In the genomic region with DNA sequence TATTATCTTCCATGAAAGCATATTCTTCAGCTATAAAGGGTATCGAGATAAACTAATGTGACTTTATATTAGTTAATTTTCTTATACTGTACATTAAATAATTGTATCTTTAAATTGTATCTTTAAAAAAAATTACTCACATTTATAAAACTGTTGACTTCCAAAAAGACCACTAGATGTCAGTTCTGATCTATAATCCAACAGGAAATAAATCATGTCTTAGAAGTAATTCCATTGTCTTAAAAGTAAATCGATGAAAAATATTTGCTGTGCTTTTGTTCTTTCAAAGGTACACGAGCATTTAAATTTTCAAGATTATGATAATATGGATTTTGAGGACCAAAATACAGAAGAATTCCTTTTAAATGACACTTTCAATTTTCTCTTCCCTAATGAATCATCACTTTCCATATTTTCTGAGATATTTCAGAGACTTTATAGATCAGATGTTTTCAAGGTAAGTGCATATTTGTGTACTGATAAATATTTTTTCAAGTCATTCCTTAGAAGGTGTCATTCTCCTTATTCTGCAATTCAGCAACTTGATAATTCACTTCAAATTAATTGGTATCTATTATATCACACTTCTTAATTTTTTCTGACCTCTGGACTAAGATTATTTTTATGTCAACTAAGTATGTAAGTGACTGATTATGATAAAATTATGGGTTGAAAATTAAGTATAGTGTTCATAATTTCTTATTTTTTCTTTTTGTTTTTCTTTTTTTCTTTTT, we compare ENCODE assay signal across 1 cellular context.
TF ChIP-seq lines count a peak whose summit lies in the region.

No MANE protein-coding gene starts in this region.

TF ChIP-seq in GM23338, 12 proteins besides CTCF, POLR2A, EP300 and RAD21 (continued from another document):
- TF ChIP-seq, protein P1, sequence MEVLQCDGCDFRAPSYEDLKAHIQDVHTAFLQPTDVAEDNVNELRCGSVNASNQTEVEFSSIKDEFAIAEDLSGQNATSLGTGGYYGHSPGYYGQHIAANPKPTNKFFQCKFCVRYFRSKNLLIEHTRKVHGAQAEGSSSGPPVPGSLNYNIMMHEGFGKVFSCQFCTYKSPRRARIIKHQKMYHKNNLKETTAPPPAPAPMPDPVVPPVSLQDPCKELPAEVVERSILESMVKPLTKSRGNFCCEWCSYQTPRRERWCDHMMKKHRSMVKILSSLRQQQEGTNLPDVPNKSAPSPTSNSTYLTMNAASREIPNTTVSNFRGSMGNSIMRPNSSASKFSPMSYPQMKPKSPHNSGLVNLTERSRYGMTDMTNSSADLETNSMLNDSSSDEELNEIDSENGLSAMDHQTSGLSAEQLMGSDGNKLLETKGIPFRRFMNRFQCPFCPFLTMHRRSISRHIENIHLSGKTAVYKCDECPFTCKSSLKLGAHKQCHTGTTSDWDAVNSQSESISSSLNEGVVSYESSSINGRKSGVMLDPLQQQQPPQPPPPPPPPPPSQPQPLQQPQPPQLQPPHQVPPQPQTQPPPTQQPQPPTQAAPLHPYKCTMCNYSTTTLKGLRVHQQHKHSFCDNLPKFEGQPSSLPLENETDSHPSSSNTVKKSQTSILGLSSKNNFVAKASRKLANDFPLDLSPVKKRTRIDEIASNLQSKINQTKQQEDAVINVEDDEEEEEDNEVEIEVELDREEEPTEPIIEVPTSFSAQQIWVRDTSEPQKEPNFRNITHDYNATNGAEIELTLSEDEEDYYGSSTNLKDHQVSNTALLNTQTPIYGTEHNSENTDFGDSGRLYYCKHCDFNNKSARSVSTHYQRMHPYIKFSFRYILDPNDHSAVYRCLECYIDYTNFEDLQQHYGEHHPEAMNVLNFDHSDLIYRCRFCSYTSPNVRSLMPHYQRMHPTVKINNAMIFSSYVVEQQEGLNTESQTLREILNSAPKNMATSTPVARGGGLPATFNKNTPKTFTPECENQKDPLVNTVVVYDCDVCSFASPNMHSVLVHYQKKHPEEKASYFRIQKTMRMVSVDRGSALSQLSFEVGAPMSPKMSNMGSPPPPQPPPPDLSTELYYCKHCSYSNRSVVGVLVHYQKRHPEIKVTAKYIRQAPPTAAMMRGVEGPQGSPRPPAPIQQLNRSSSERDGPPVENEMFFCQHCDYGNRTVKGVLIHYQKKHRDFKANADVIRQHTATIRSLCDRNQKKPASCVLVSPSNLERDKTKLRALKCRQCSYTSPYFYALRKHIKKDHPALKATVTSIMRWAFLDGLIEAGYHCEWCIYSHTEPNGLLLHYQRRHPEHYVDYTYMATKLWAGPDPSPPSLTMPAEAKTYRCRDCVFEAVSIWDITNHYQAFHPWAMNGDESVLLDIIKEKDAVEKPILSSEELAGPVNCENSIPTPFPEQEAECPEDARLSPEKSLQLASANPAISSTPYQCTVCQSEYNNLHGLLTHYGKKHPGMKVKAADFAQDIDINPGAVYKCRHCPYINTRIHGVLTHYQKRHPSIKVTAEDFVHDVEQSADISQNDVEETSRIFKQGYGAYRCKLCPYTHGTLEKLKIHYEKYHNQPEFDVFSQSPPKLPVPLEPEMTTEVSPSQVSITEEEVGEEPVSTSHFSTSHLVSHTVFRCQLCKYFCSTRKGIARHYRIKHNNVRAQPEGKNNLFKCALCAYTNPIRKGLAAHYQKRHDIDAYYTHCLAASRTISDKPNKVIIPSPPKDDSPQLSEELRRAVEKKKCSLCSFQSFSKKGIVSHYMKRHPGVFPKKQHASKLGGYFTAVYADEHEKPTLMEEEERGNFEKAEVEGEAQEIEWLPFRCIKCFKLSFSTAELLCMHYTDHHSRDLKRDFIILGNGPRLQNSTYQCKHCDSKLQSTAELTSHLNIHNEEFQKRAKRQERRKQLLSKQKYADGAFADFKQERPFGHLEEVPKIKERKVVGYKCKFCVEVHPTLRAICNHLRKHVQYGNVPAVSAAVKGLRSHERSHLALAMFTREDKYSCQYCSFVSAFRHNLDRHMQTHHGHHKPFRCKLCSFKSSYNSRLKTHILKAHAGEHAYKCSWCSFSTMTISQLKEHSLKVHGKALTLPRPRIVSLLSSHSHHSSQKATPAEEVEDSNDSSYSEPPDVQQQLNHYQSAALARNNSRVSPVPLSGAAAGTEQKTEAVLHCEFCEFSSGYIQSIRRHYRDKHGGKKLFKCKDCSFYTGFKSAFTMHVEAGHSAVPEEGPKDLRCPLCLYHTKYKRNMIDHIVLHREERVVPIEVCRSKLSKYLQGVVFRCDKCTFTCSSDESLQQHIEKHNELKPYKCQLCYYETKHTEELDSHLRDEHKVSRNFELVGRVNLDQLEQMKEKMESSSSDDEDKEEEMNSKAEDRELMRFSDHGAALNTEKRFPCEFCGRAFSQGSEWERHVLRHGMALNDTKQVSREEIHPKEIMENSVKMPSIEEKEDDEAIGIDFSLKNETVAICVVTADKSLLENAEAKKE (CRISPR knock-in tag; IDR thresholded peaks at IDR 0.05), result no peak
- TF ChIP-seq, protein P2, sequence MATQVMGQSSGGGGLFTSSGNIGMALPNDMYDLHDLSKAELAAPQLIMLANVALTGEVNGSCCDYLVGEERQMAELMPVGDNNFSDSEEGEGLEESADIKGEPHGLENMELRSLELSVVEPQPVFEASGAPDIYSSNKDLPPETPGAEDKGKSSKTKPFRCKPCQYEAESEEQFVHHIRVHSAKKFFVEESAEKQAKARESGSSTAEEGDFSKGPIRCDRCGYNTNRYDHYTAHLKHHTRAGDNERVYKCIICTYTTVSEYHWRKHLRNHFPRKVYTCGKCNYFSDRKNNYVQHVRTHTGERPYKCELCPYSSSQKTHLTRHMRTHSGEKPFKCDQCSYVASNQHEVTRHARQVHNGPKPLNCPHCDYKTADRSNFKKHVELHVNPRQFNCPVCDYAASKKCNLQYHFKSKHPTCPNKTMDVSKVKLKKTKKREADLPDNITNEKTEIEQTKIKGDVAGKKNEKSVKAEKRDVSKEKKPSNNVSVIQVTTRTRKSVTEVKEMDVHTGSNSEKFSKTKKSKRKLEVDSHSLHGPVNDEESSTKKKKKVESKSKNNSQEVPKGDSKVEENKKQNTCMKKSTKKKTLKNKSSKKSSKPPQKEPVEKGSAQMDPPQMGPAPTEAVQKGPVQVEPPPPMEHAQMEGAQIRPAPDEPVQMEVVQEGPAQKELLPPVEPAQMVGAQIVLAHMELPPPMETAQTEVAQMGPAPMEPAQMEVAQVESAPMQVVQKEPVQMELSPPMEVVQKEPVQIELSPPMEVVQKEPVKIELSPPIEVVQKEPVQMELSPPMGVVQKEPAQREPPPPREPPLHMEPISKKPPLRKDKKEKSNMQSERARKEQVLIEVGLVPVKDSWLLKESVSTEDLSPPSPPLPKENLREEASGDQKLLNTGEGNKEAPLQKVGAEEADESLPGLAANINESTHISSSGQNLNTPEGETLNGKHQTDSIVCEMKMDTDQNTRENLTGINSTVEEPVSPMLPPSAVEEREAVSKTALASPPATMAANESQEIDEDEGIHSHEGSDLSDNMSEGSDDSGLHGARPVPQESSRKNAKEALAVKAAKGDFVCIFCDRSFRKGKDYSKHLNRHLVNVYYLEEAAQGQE (IDR thresholded peaks at IDR 0.05; ENCODE audit: unreplicated experiment), result no peak
- no peak for TF ChIP-seq POLR2AphosphoS5 (IDR thresholded peaks at IDR 0.05; ENCODE audit: low read depth)
- no peak for TF ChIP-seq STAT1 (IDR thresholded peaks at IDR 0.05; ENCODE audit: unreplicated experiment)
- no peak for TF ChIP-seq JUNB (IDR thresholded peaks at IDR 0.05; ENCODE audit: unreplicated experiment)
- no peak for TF ChIP-seq ZNF331 (CRISPR knock-in tag; IDR thresholded peaks at IDR 0.05; ENCODE audit: low read depth)
- TF ChIP-seq EZH2 (IDR thresholded peaks at IDR 0.05; ENCODE audit: low read depth, unreplicated experiment), result no peak
- no peak for TF ChIP-seq NANOG (IDR thresholded peaks at IDR 0.05; ENCODE audit: borderline replicate concordance)
- TF ChIP-seq EZH2phosphoT487 (IDR thresholded peaks at IDR 0.05; ENCODE audit: unreplicated experiment), result no peak
